ENCODE assay signal across 32 cellular contexts in genomic region chr3:10155123-10155472, GRCh38. TPM values are rescaled to one million over a fixed set of nuclear protein-coding genes. Genes with fewer than 3 reads are reported as not detected.
"Had no signal": no experiment of that assay in that cellular context is flagged by ENCODE, and none has a peak within 500 bp of the region (broad histone marks: within the 10 kb centered on the region; RNA-seq: fewer than 3 reads in every experiment).

No MANE protein-coding gene starts in this region.

- H2AFZ ChIP-seq: neural progenitor cell had no signal

- H3K9ac ChIP-seq: neural progenitor cell had no signal

- H3K4me2 ChIP-seq: neural progenitor cell had no signal

- H3K27ac Mint-ChIP-seq: activated B cell treated with CpG ODN at 0.5 μM for 24 hours; activated CD8-positive, alpha-beta memory T cell treated with anti-CD3 and anti-CD28 coated beads, Interleukin-2, amount 10 ng/mL, durations not matched to agents 7 days and 5 days; neural progenitor cell; T-helper 1 cell treated with Interleukin-12 subunit alpha and Interleukin-12 subunit beta and Interleukin-4 antibody, amounts not matched to agents 30 μg/mL and 1 μg/mL, for 36 hours; type B pancreatic cell had no signal

- H3K4me1 Mint-ChIP-seq: activated B cell treated with CpG ODN at 0.5 μM for 24 hours; activated CD8-positive, alpha-beta memory T cell treated with anti-CD3 and anti-CD28 coated beads, Interleukin-2, amount 10 ng/mL, durations not matched to agents 7 days and 5 days; neural progenitor cell had no signal

- H3K27me3 Mint-ChIP-seq: activated B cell treated with CpG ODN at 0.5 μM for 24 hours; activated CD8-positive, alpha-beta memory T cell treated with anti-CD3 and anti-CD28 coated beads, Interleukin-2, amount 10 ng/mL, durations not matched to agents 7 days and 5 days; activated CD8-positive, alpha-beta T cell treated with anti-CD3 and anti-CD28 coated beads for 36 hours; effector memory CD8-positive, alpha-beta T cell; naive B cell; type B pancreatic cell had no signal

- H3K27me3 ChIP-seq: gastrocnemius medialis, neural progenitor cell, right atrium auricular region, uterus had no signal

- ATAC-seq: activated CD8-positive, alpha-beta memory T cell treated with anti-CD3 and anti-CD28 coated beads, Interleukin-2, amount 10 ng/mL, durations not matched to agents 7 days and 5 days; activated CD8-positive, alpha-beta T cell treated with anti-CD3 and anti-CD28 coated beads for 36 hours; effector memory CD8-positive, alpha-beta T cell; gastrocnemius medialis had no signal

- H3K4me3 Mint-ChIP-seq: activated B cell treated with CpG ODN at 0.5 μM for 24 hours; activated CD8-positive, alpha-beta memory T cell treated with anti-CD3 and anti-CD28 coated beads, Interleukin-2, amount 10 ng/mL, durations not matched to agents 7 days and 5 days; activated CD8-positive, alpha-beta T cell treated with anti-CD3 and anti-CD28 coated beads for 36 hours; effector memory CD8-positive, alpha-beta T cell; neural progenitor cell; T-helper 1 cell treated with Interleukin-12 subunit alpha and Interleukin-12 subunit beta and Interleukin-4 antibody, amounts not matched to agents 30 μg/mL and 1 μg/mL, for 36 hours; type B pancreatic cell had no signal

- FAIRE-seq: islet of Langerhans had no signal

- H3K27ac ChIP-seq: gastrocnemius medialis, left ventricle myocardium inferior, neural progenitor cell, right atrium auricular region, thoracic aorta, uterus had no signal

- DNase-seq: activated B cell treated with CpG ODN at 0.5 μM for 24 hours; activated CD4-positive, alpha-beta T cell treated with anti-CD3 and anti-CD28 coated beads, Interleukin-2, amount 50 U/mL, for 1 hour; activated CD8-positive, alpha-beta memory T cell treated with anti-CD3 and anti-CD28 coated beads, Interleukin-2, amount 10 ng/mL, durations not matched to agents 7 days and 5 days; activated CD8-positive, alpha-beta T cell treated with anti-CD3 and anti-CD28 coated beads for 36 hours; activated naive CD4-positive, alpha-beta T cell treated with Interleukin-2 at 50 U/mL for 16 hours; activated T-cell treated with anti-CD3 and anti-CD28 coated beads, Interleukin-2, amount 50 U/mL, for 48 hours; amygdala; caudate nucleus; cortex of kidney; effector memory CD8-positive, alpha-beta T cell; erythroblast; gastrocnemius medialis; glutamatergic neuron; left ventricle myocardium inferior; naive B cell; occipital lobe; stimulated activated CD4-positive, alpha-beta T cell treated with anti-CD3 and anti-CD28 coated beads, Interleukin-2, amount 100 ng/mL, for 48 hours; stimulated activated naive CD4-positive, alpha-beta T cell treated with Interleukin-2 at 50 U/mL for 16 hours; T1000; uterus had no signal

- H3K36me3 ChIP-seq: uterus had no signal

- H3K4me1 ChIP-seq: gastrocnemius medialis, left ventricle myocardium inferior, neural progenitor cell, right atrium auricular region, uterus had no signal

- H3K9me3 ChIP-seq: gastrocnemius medialis, left ventricle myocardium inferior, right atrium auricular region, thoracic aorta, uterus had no signal

- H3K4me3 ChIP-seq: gastrocnemius medialis, left ventricle myocardium inferior, neural progenitor cell, right atrium auricular region, thoracic aorta, uterus had no signal

- H3K9me3 Mint-ChIP-seq: activated B cell treated with CpG ODN at 0.5 μM for 24 hours; activated CD8-positive, alpha-beta T cell treated with anti-CD3 and anti-CD28 coated beads for 36 hours; effector memory CD8-positive, alpha-beta T cell; naive B cell; neural progenitor cell; T-helper 1 cell treated with Interleukin-12 subunit alpha and Interleukin-12 subunit beta and Interleukin-4 antibody, amounts not matched to agents 30 μg/mL and 1 μg/mL, for 36 hours; type B pancreatic cell had no signal

RNA-seq across cellular contexts. Expression of gene FANCD2OS, which starts 47.0 kb away (rescaled TPM):
- total RNA-seq: activated B cell treated with CpG ODN at 0.5 μM for 24 hours; activated CD8-positive, alpha-beta memory T cell treated with anti-CD3 and anti-CD28 coated beads, Interleukin-2, amount 10 ng/mL, durations not matched to agents 7 days and 5 days; activated CD8-positive, alpha-beta T cell treated with anti-CD3 and anti-CD28 coated beads for 36 hours; chondrocyte; gastrocnemius medialis; left ventricle myocardium inferior; lung microvascular endothelial cell; mesenteric fat pad; mucosa of gallbladder; occipital lobe; pulmonary artery endothelial cell; right atrium auricular region; subcutaneous adipose tissue; thoracic aorta; uterus had no signal
